21 cellular contexts compared by ENCODE assay signal in genomic region chr2:99803846-99804245, GRCh38.
"Had no signal": no experiment of that assay in that cellular context is flagged by ENCODE, and none has a peak within 500 bp of the region (broad histone marks: within the 10 kb centered on the region; RNA-seq: fewer than 3 reads in every experiment).

No MANE protein-coding gene starts in this region.

- H3K9me3 ChIP-seq: ascending aorta, breast epithelium, esophagus squamous epithelium, thoracic aorta, upper lobe of left lung had no signal

- H3K27ac ChIP-seq: ascending aorta, breast epithelium, esophagus squamous epithelium, spleen, thoracic aorta, upper lobe of left lung had no signal

- ATAC-seq: activated naive CD8-positive, alpha-beta T cell treated with anti-CD3 and anti-CD28 coated beads, Interleukin-2, amount 50 U/mL, for 24 hours; activated T-cell treated with anti-CD3 and anti-CD28 coated beads, Interleukin-2, amount 50 U/mL, for 4 hours; left lobe of liver; stimulated activated naive B cell treated with anti-CD40 and anti-IgM and Interleukin-4, amounts not matched to agents 10 μg/mL and 1 μg/mL and 100 μg/mL, for 72 hours; T-cell had no signal

- DNase-seq: activated CD4-positive, alpha-beta T cell treated with anti-CD3 and anti-CD28 coated beads, Interleukin-2, amount 50 U/mL, for 1 hour; activated CD8-positive, alpha-beta memory T cell treated with anti-CD3 and anti-CD28 coated beads, Interleukin-2, amount 50 U/mL, for 4 hours; activated naive CD4-positive, alpha-beta T cell treated with anti-CD3 and anti-CD28 coated beads for 36 hours; activated naive CD8-positive, alpha-beta T cell treated with anti-CD3 and anti-CD28 coated beads, Interleukin-2, amount 50 U/mL, for 24 hours; activated T-cell treated with anti-CD3 and anti-CD28 coated beads, Interleukin-2, amount 50 U/mL, for 4 hours; dermis blood vessel endothelial cell; effector memory CD4-positive, alpha-beta T cell; esophagus squamous epithelium; foreskin melanocyte; hypothalamus; posterior cingulate gyrus; spleen; stimulated activated naive B cell treated with anti-CD40 and anti-IgM and Interleukin-4, amounts not matched to agents 10 μg/mL and 1 μg/mL and 100 μg/mL, for 72 hours; T-cell; T-helper 9 cell; upper lobe of left lung had no signal

- H3K27me3 ChIP-seq: ascending aorta, breast epithelium, spleen, upper lobe of left lung had no signal

- H3K4me1 ChIP-seq: ascending aorta, breast epithelium, esophagus squamous epithelium, upper lobe of left lung had no signal

- H3K36me3 ChIP-seq: ascending aorta, breast epithelium, esophagus squamous epithelium, spleen, thoracic aorta, upper lobe of left lung had no signal

- H3K4me3 ChIP-seq: ascending aorta, breast epithelium, esophagus squamous epithelium, lung, spleen, thoracic aorta, upper lobe of left lung had no signal
